ENCODE assay signal across 20 cellular contexts in genomic region chrX:69185886-69186285, GRCh38. TPM values are rescaled to one million over a fixed set of nuclear protein-coding genes. Genes with fewer than 3 reads are reported as not detected.
DNase-seq lines count a peak whose midpoint lies in the region; ATAC-seq and TF ChIP-seq lines count a peak whose summit lies in the region.
"Had no signal": no experiment of that assay in that cellular context is flagged by ENCODE, and none has a peak within 500 bp of the region (broad histone marks: within the 10 kb centered on the region; RNA-seq: fewer than 3 reads in every experiment).

No MANE protein-coding gene starts in this region.

- POLR2A ChIA-PET in activated CD8-positive, alpha-beta T cell treated with anti-CD3 and anti-CD28 coated beads for 36 hours (lab: Charles Lee), result no interaction called here

- intact Hi-C loops in sigmoid colon (cut with DNase I), result no loop called here
- intact Hi-C loops in activated CD8-positive, alpha-beta T cell treated with anti-CD3 and anti-CD28 coated beads for 36 hours (cut with micrococcal nuclease), result no loop called here

- no peaks in the 10 kb centered on the region for H3K23me2 ChIP-seq in H9 (ENCODE audit: insufficient read length, low read depth, low read length, poor library complexity, severe bottlenecking)

- no peak overlapping the region for H3K18ac ChIP-seq in H9 (ENCODE audit: insufficient read length, low read depth, low read length)

- no peak overlapping the region for H3K9ac ChIP-seq in H9 (ENCODE audit: extremely low read depth, insufficient read length, low read length)
- H3K9ac ChIP-seq: BLaER1 treated with 17β-estradiol and CSF1 and Interleukin-3, amounts not matched to agents 10 nM and 100 nM had no signal

- H3K4me1 ChIP-seq in H9 (ENCODE audit: insufficient read depth, low read length) (no peaks in the 10 kb centered on the region), sigmoid colon (no peaks in the 10 kb centered on the region)
- H3K4me1 ChIP-seq: A549; BLaER1 treated with 17β-estradiol and CSF1 and Interleukin-3, amounts not matched to agents 10 nM and 100 nM; Caco-2 had no signal

- H3K4me3 Mint-ChIP-seq in H9 (no peak overlapping the region), osteocyte (ENCODE audit: unreplicated experiment) (no peak overlapping the region)
- no peak overlapping the region for H3K4me3 Mint-ChIP-seq in activated CD8-positive, alpha-beta T cell treated with anti-CD3 and anti-CD28 coated beads for 36 hours
- H3K4me3 Mint-ChIP-seq: B cell; CD4-positive, alpha-beta T cell; CD8-positive, alpha-beta T cell had no signal

- H3K9me3 Mint-ChIP-seq in H9, result peaks cover 59 to 67% of the 10 kb centered on the region in 2 experiments
- H3K9me3 Mint-ChIP-seq in osteocyte (ENCODE audit: unreplicated experiment), result no peaks in the 10 kb centered on the region
- H3K9me3 Mint-ChIP-seq in activated CD8-positive, alpha-beta T cell treated with anti-CD3 and anti-CD28 coated beads for 36 hours, result no peaks in the 10 kb centered on the region
- H3K9me3 Mint-ChIP-seq: CD4-positive, alpha-beta T cell; CD8-positive, alpha-beta T cell had no signal

- H3K79me1 ChIP-seq in H9 (ENCODE audit: insufficient read depth, low read depth, low read length, poor library complexity, severe bottlenecking), result no peaks in the 10 kb centered on the region

- H3K27ac Mint-ChIP-seq in H9, result no peak overlapping the region
- H3K27ac Mint-ChIP-seq in osteocyte (ENCODE audit: unreplicated experiment), result no peak overlapping the region
- no peak overlapping the region for H3K27ac Mint-ChIP-seq in activated CD8-positive, alpha-beta T cell treated with anti-CD3 and anti-CD28 coated beads for 36 hours
- H3K27ac Mint-ChIP-seq: B cell; CD4-positive, alpha-beta T cell; CD8-positive, alpha-beta T cell had no signal

- no peak overlapping the region for H4K91ac ChIP-seq in H9 (ENCODE audit: insufficient read length, low read depth, low read length)

- H2AFZ ChIP-seq in H9 (ENCODE audit: low read length), result no peak overlapping the region

- no peaks in the 10 kb centered on the region for H4K20me1 ChIP-seq in H9 (ENCODE audit: control insufficient read depth, insufficient read depth, insufficient read length)

- H3K27ac ChIP-seq in H9 (ENCODE audit: insufficient read length, low read depth, low read length) (no peak overlapping the region), coronary artery (no peak overlapping the region), sigmoid colon (no peak overlapping the region)
- H3K27ac ChIP-seq: 22Rv1; A549; BLaER1 treated with 17β-estradiol and CSF1 and Interleukin-3, amounts not matched to agents 10 nM and 100 nM; C4-2B had no signal

- H2BK20ac ChIP-seq in H9 (ENCODE audit: low read depth, low read length, poor library complexity, severe bottlenecking), result no peak overlapping the region

- TF ChIP-seq POLR2A in sigmoid colon (IDR thresholded peaks at IDR 0.05), result no peak

- H3K9me3 ChIP-seq in H9 (ENCODE audit: control insufficient read depth, low read depth, low read length), result no peaks in the 10 kb centered on the region
- no peaks in the 10 kb centered on the region for H3K9me3 ChIP-seq in sigmoid colon
- H3K9me3 ChIP-seq: A549; BLaER1 treated with 17β-estradiol and CSF1 and Interleukin-3, amounts not matched to agents 10 nM and 100 nM; Caco-2 had no signal

- H3K14ac ChIP-seq in H9 (ENCODE audit: insufficient read depth, low read length), result no peak overlapping the region

- CTCF ChIA-PET in activated CD8-positive, alpha-beta T cell treated with anti-CD3 and anti-CD28 coated beads for 36 hours (lab: Charles Lee), result no interaction called here

- H3K56ac ChIP-seq in H9 (ENCODE audit: insufficient read length, low read depth, low read length), result no peak overlapping the region

- H4K5ac ChIP-seq in H9 (ENCODE audit: insufficient read length, low read depth, low read length), result no peak overlapping the region

- no peaks in the 10 kb centered on the region for H3K79me2 ChIP-seq in H9 (ENCODE audit: insufficient read depth, low read length)

- no peaks in the 10 kb centered on the region for H3K36me3 ChIP-seq in sigmoid colon
- H3K36me3 ChIP-seq: BLaER1 treated with 17β-estradiol and CSF1 and Interleukin-3, amounts not matched to agents 10 nM and 100 nM had no signal

- H3K4me1 Mint-ChIP-seq in H9 (peaks cover 10 to 15% of the 10 kb centered on the region in 2 experiments), osteocyte (ENCODE audit: unreplicated experiment) (no peaks in the 10 kb centered on the region)
- H3K4me1 Mint-ChIP-seq in activated CD8-positive, alpha-beta T cell treated with anti-CD3 and anti-CD28 coated beads for 36 hours (ENCODE audit: low read depth), result no peaks in the 10 kb centered on the region
- H3K4me1 Mint-ChIP-seq: B cell had no signal

- H2BK120ac ChIP-seq in H9 (ENCODE audit: low read depth, low read length, poor library complexity, severe bottlenecking), result no peak overlapping the region

- H3K23ac ChIP-seq in H9 (ENCODE audit: insufficient read length, low read depth, low read length), result no peak overlapping the region

- peaks cover 26% of the 10 kb centered on the region for H3K27me3 Mint-ChIP-seq in H9 (ENCODE audit: low read depth)
- peaks cover 2% of the 10 kb centered on the region for H3K27me3 Mint-ChIP-seq in osteocyte (ENCODE audit: unreplicated experiment)
- H3K27me3 Mint-ChIP-seq in activated CD8-positive, alpha-beta T cell treated with anti-CD3 and anti-CD28 coated beads for 36 hours, result no peaks in the 10 kb centered on the region

- no peak overlapping the region for H2BK15ac ChIP-seq in H9 (ENCODE audit: low read depth, low read length)

- H3K36me3 Mint-ChIP-seq in H9 (ENCODE audit: insufficient read depth in 1 of 3, low read depth in 3 of 3) (peaks cover 0 to 4% (median 2%) of the 10 kb centered on the region in 3 experiments; a peak in 3 of 7 replicates), osteocyte (ENCODE audit: unreplicated experiment) (no peaks in the 10 kb centered on the region)
- H3K36me3 Mint-ChIP-seq in activated CD8-positive, alpha-beta T cell treated with anti-CD3 and anti-CD28 coated beads for 36 hours (ENCODE audit: low read depth), result no peaks in the 10 kb centered on the region
- H3K36me3 Mint-ChIP-seq: CD8-positive, alpha-beta T cell had no signal

- no peak overlapping the region for H2BK12ac ChIP-seq in H9 (ENCODE audit: insufficient read length, low read depth, low read length)

- H3K4me3 ChIP-seq in coronary artery (no peak overlapping the region), sigmoid colon (no peak overlapping the region)
- H3K4me3 ChIP-seq: A549; BLaER1 treated with 17β-estradiol and CSF1 and Interleukin-3, amounts not matched to agents 10 nM and 100 nM had no signal

- H3T11ph ChIP-seq in H9 (ENCODE audit: low read length), result no peak overlapping the region

- DNase-seq in activated CD8-positive, alpha-beta memory T cell treated with anti-CD3 and anti-CD28 coated beads for 24 hours, result peak; percentile 40
- no peak for DNase-seq in activated CD8-positive, alpha-beta memory T cell treated with anti-CD3 and anti-CD28 coated beads, Interleukin-2, amount 50 U/mL, for 4 hours
- DNase-seq in H9 (peak; percentile 8), coronary artery (ENCODE audit: low spot score) (peak; percentile 36), osteocyte (ENCODE audit: extremely low spot score, unreplicated experiment) (peak; percentile 51), sigmoid colon (no peak), NCI-H2196 treated with DMSO at 0.1 percent for 48 hours (lab: John Stamatoyannopoulos, UW; ENCODE audit: unreplicated experiment) (no peak)
- DNase-seq in activated CD8-positive, alpha-beta T cell treated with anti-CD3 and anti-CD28 coated beads for 36 hours, result no peak
- DNase-seq: AML-193; Caco-2; Calu3; CD4-positive, alpha-beta T cell; DMS79 treated with DMSO at 0.1 percent for 48 hours; GF-D8 had no signal

- WGBS in H9 (ENCODE audit: extremely low coverage, insufficient read length, low lambda C conversion rate), result no CpG with 5 or more reads among the region's 2 CpGs
- WGBS in sigmoid colon, 2 donors, result 74 to 75% methylated on average over 2 of the region's 2 CpGs

- no peak for ATAC-seq in activated CD8-positive, alpha-beta T cell treated with anti-CD3 and anti-CD28 coated beads for 36 hours
- ATAC-seq: A549; CD8-positive, alpha-beta T cell had no signal

- H2AK5ac ChIP-seq in H9 (ENCODE audit: insufficient read length, low read length), result no peak overlapping the region

- no peak overlapping the region for H3K4ac ChIP-seq in H9 (ENCODE audit: low read depth, low read length)

- H3K4me2 ChIP-seq in H9 (ENCODE audit: insufficient read depth, insufficient read length, low read length), result no peak overlapping the region
- H3K4me2 ChIP-seq: A549; BLaER1 treated with 17β-estradiol and CSF1 and Interleukin-3, amounts not matched to agents 10 nM and 100 nM had no signal

- no peak overlapping the region for H4K8ac ChIP-seq in H9 (replicated peaks; ENCODE audit: insufficient read length, low read depth, low read length)

- H2BK5ac ChIP-seq in H9 (ENCODE audit: insufficient read length, low read length), result no peak overlapping the region

- TF ChIP-seq CTCF in H9 (conservative IDR thresholded peaks at IDR 0.05) (no peak), coronary artery (IDR thresholded peaks at IDR 0.05) (no peak), osteocyte (IDR thresholded peaks at IDR 0.05) (no peak), sigmoid colon (IDR thresholded peaks at IDR 0.05) (no peak)
- no peak for TF ChIP-seq CTCF in activated CD8-positive, alpha-beta T cell treated with anti-CD3 and anti-CD28 coated beads for 36 hours (IDR thresholded peaks at IDR 0.05)

- H3K27me3 ChIP-seq in H9 (ENCODE audit: insufficient read depth, low read length), result no peaks in the 10 kb centered on the region
- H3K27me3 ChIP-seq in sigmoid colon, result no peaks in the 10 kb centered on the region

- no peak for TF ChIP-seq EP300 in sigmoid colon (IDR thresholded peaks at IDR 0.05)

RNA-seq across cellular contexts. Expression of gene PJA1, which starts 20.6 kb away (rescaled TPM):
- total RNA-seq in H9 (2021) (41.4 and 45.6 TPM in 2 replicates), osteocyte (27.8 and 29.7 TPM in 2 replicates), sigmoid colon (10 to 100 TPM; 17.0 to 21.8 (median 19.1) TPM)
- polyA plus RNA-seq in sigmoid colon, result 10 to 100 TPM in 1 of 3 donors, 1 to 10 TPM in 2; 5.3 to 10.6 (median 6.0) TPM
- 10 to 100 TPM; 21.0 to 22.6 TPM for total RNA-seq in activated CD8-positive, alpha-beta T cell treated with anti-CD3 and anti-CD28 coated beads for 36 hours

Comparison
In these comparisons a context has a peak if more than half of its experiments do, and no peak if none do; other contexts are left out.
1. DNase-seq: peak in activated CD8-positive, alpha-beta memory T cell treated with anti-CD3 and anti-CD28 coated beads for 24 hours (single experiment), H9 (single experiment), coronary artery (single experiment) and osteocyte (single experiment); none in activated CD8-positive, alpha-beta memory T cell treated with anti-CD3 and anti-CD28 coated beads, Interleukin-2, amount 50 U/mL, for 4 hours (single experiment), sigmoid colon (single experiment), activated CD8-positive, alpha-beta T cell treated with anti-CD3 and anti-CD28 coated beads for 36 hours (single experiment) and NCI-H2196 treated with DMSO at 0.1 percent for 48 hours (single experiment).